In the genomic region with DNA sequence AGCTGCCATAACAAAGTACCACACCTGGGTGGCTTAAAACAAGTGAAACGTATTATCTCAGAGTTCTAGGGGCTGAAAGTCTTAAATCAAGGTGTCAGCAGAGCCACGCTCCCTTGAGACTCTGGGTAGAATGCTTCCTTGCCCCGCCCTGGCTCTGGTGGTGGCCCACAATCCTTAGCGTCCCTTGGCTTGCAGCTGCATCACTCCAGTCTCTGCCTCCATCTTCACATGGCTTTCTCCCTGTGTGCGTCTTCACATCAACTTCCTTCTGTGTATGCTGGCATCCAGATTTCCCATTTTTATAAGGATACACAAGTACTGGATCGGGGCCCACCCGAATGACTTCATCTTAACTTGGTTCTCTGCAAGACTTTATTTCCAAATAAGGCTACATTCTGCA, we compare ENCODE assay signal across 24 cellular contexts.
A peak's percentile ranks its signal among the peaks of the same experiment; 100 is the strongest.
DNase-seq lines count a peak whose midpoint lies in the region; ATAC-seq and TF ChIP-seq lines count a peak whose summit lies in the region.
"Had no signal": no experiment of that assay in that cellular context is flagged by ENCODE, and none has a peak within 500 bp of the region (broad histone marks: within the 10 kb centered on the region; RNA-seq: fewer than 3 reads in every experiment).

No MANE protein-coding gene starts in this region.

- no peaks in the 10 kb centered on the region for H3K4me1 ChIP-seq in endodermal cell (ENCODE audit: control insufficient read depth, insufficient read depth, low read length)
- peaks cover 0 to 5% (median 0%) of the 10 kb centered on the region in 4 donors for H3K4me1 ChIP-seq in sigmoid colon
- H3K4me1 ChIP-seq in gastrocnemius medialis = no peaks in the 10 kb centered on the region
- H3K4me1 ChIP-seq in right atrium auricular region = no peaks in the 10 kb centered on the region
- H3K4me1 ChIP-seq: Peyer's patch had no signal

- no peak overlapping the region for H3K9ac ChIP-seq in endodermal cell (ENCODE audit: extremely low read depth, low read length, poor library complexity, severe bottlenecking)

- H3K9me3 Mint-ChIP-seq in endodermal cell = peaks cover 5% of the 10 kb centered on the region

- DNase-seq in AG10803 (ENCODE audit: low read depth) (peak; percentile 3), NCI-H82 treated with DMSO at 0.1 percent for 48 hours (lab: John Stamatoyannopoulos, UW; ENCODE audit: unreplicated experiment) (peak; percentile 28), endodermal cell (peak; percentile 23), sigmoid colon (peak; percentile 82), iPS-NIHi7 (ENCODE audit: extremely low spot score) (no peak), gastrocnemius medialis (no peak), right atrium auricular region (ENCODE audit: low spot score) (no peak)
- DNase-seq in stimulated activated CD4-positive, alpha-beta T cell treated with anti-CD3 and anti-CD28 coated beads, Interleukin-2, amount 100 ng/mL, for 48 hours = no peak
- DNase-seq: DMS153, DND-41, NCI-H1092, NCI-H1436, NCI-H187, NCI-H2107, NCI-H524, NCI-H774, OCI-M1, Peyer's patch, SIG-M5 had no signal

- in situ Hi-C loops in gastrocnemius medialis (cut with MboI; ENCODE audit: low sequenced_read_pairs in 4 of 4) = no loop called here

- H3K9me3 ChIP-seq in endodermal cell (ENCODE audit: control insufficient read depth, low read length) (peaks cover 6% of the 10 kb centered on the region), sigmoid colon (no peaks in the 10 kb centered on the region), gastrocnemius medialis (no peaks in the 10 kb centered on the region), right atrium auricular region (no peaks in the 10 kb centered on the region)
- H3K9me3 ChIP-seq: Peyer's patch had no signal

- H3K36me3 ChIP-seq in endodermal cell (ENCODE audit: control insufficient read depth, insufficient read depth, low read length) (no peaks in the 10 kb centered on the region), sigmoid colon (no peaks in the 10 kb centered on the region), gastrocnemius medialis (no peaks in the 10 kb centered on the region), right atrium auricular region (no peaks in the 10 kb centered on the region)
- H3K36me3 ChIP-seq: Peyer's patch had no signal

- TF ChIP-seq EP300 in sigmoid colon (IDR thresholded peaks at IDR 0.05) = no peak

- H3K4me3 Mint-ChIP-seq in endodermal cell = no peak overlapping the region
- H3K4me3 Mint-ChIP-seq: IgD-negative memory B cell had no signal

- 93 to 94% methylated on average over 7 of the region's 7 CpGs for WGBS in endodermal cell (ENCODE audit: insufficient coverage in 1 of 2, insufficient read length in 1 of 2), 2 experiments
- WGBS in sigmoid colon, 2 donors = 69 to 75% methylated on average over 7 of the region's 7 CpGs

- H3K27ac ChIP-seq in endodermal cell (ENCODE audit: low read depth, low read length) (no peak overlapping the region), sigmoid colon (peak overlapping the region in 1 of 4 donors; percentile 41), gastrocnemius medialis (no peak overlapping the region), right atrium auricular region (no peak overlapping the region)
- H3K27ac ChIP-seq: 22Rv1, HL-60, Peyer's patch, SK-N-MC had no signal

- no peak for TF ChIP-seq POLR2A in sigmoid colon (IDR thresholded peaks at IDR 0.05)
- no peak for TF ChIP-seq POLR2A in gastrocnemius medialis (IDR thresholded peaks at IDR 0.05)

- no peaks in the 10 kb centered on the region for H3K4me1 Mint-ChIP-seq in endodermal cell
- H3K4me1 Mint-ChIP-seq: IgD-negative memory B cell had no signal

- H3K27me3 Mint-ChIP-seq in endodermal cell (ENCODE audit: insufficient read depth) = peaks cover 4% of the 10 kb centered on the region

- no peaks in the 10 kb centered on the region for H3K27me3 ChIP-seq in endodermal cell (ENCODE audit: control insufficient read depth, insufficient read depth, low read length, poor library complexity, severe bottlenecking)
- no peaks in the 10 kb centered on the region for H3K27me3 ChIP-seq in sigmoid colon
- no peaks in the 10 kb centered on the region for H3K27me3 ChIP-seq in gastrocnemius medialis
- no peaks in the 10 kb centered on the region for H3K27me3 ChIP-seq in right atrium auricular region
- H3K27me3 ChIP-seq: Peyer's patch had no signal

- H3K36me3 Mint-ChIP-seq in endodermal cell (ENCODE audit: low read depth) = no peaks in the 10 kb centered on the region
- H3K36me3 Mint-ChIP-seq: IgD-negative memory B cell had no signal

- H3K27ac Mint-ChIP-seq in endodermal cell = no peak overlapping the region
- H3K27ac Mint-ChIP-seq: IgD-negative memory B cell had no signal

- no peak for ATAC-seq in gastrocnemius medialis
- ATAC-seq: HCT116 had no signal

- TF ChIP-seq CTCF in AG10803 (conservative IDR thresholded peaks at IDR 0.05; ENCODE audit: low read length) (no peak), endodermal cell (conservative IDR thresholded peaks at IDR 0.05) (no peak), sigmoid colon (IDR thresholded peaks at IDR 0.05) (no peak), gastrocnemius medialis (IDR thresholded peaks at IDR 0.05 in 4 of 5, conservative IDR thresholded peaks at IDR 0.05 in 1 of 5) (no peak), right atrium auricular region (IDR thresholded peaks at IDR 0.05) (no peak)

- intact Hi-C loops in sigmoid colon (cut with DNase I) = loop anchor here (5.0 to 10.0 kb wide), 3 partner anchors 53 to 203 kb away; no protein-coding TSS in a partner anchor
- intact Hi-C loops in gastrocnemius medialis (cut with DNase I; ENCODE audit: low total_unique reads) = no loop called here

- H3K4me3 ChIP-seq in AG10803 (ENCODE audit: low read length) = no peak overlapping the region
- no peak overlapping the region for H3K4me3 ChIP-seq in endodermal cell (ENCODE audit: low read length)
- H3K4me3 ChIP-seq in sigmoid colon = no peak overlapping the region
- no peak overlapping the region for H3K4me3 ChIP-seq in gastrocnemius medialis
- H3K4me3 ChIP-seq in right atrium auricular region = no peak overlapping the region
- H3K4me3 ChIP-seq: Peyer's patch, SK-N-MC had no signal

Comparison
In these comparisons a context has a peak if more than half of its experiments do, and no peak if none do; other contexts are left out.
1. DNase-seq: peak in AG10803 (single experiment), NCI-H82 treated with DMSO at 0.1 percent for 48 hours (single experiment), endodermal cell (single experiment) and sigmoid colon (single experiment); none in stimulated activated CD4-positive, alpha-beta T cell treated with anti-CD3 and anti-CD28 coated beads, Interleukin-2, amount 100 ng/mL, for 48 hours (0 of 2), iPS-NIHi7 (single experiment), gastrocnemius medialis (0 of 2) and right atrium auricular region (single experiment).